16 cellular contexts compared by ENCODE assay signal in genomic region chr10:132466520-132467463, GRCh38.
DNase-seq lines count a peak whose midpoint lies in the region; ATAC-seq, FAIRE-seq and TF ChIP-seq lines count a peak whose summit lies in the region.
"Had no signal": no experiment of that assay in that cellular context is flagged by ENCODE, and none has a peak within 500 bp of the region (broad histone marks: within the 10 kb centered on the region; RNA-seq: fewer than 3 reads in every experiment).

No MANE protein-coding gene starts in this region.

- no peak overlapping the region for H2BK120ac ChIP-seq in H1 (replicated peaks; ENCODE audit: low read depth, low read length)

- H3K9me3 ChIP-seq in PC-9 (ENCODE audit: insufficient read depth, low read depth) = no peaks in the 10 kb centered on the region
- H3K9me3 ChIP-seq in H1 (ENCODE audit: insufficient read depth in 2 of 2, low read depth in 1 of 2, low read length in 1 of 2) = no peaks in the 10 kb centered on the region
- no peaks in the 10 kb centered on the region for H3K9me3 ChIP-seq in lower lobe of right lung
- no peaks in the 10 kb centered on the region for H3K9me3 ChIP-seq in tibial artery
- H3K9me3 ChIP-seq: adrenal gland had no signal

- no peaks in the 10 kb centered on the region for H3F3A ChIP-seq in PC-9 (ENCODE audit: insufficient read depth, low read depth)

- H4K20me1 ChIP-seq in PC-9 (ENCODE audit: insufficient read depth) = no peaks in the 10 kb centered on the region
- no peaks in the 10 kb centered on the region for H4K20me1 ChIP-seq in H1 (replicated peaks in 1 of 2; ENCODE audit: control insufficient read depth in 1 of 2, insufficient read depth in 2 of 2, low read length in 2 of 2)

- no peak overlapping the region for H3K56ac ChIP-seq in H1 (replicated peaks; ENCODE audit: insufficient read length, low read depth, low read length)

- no peak for TF ChIP-seq POLR2A in H1 (IDR thresholded peaks at IDR 0.05; ENCODE audit: control extremely low read depth in 1 of 2, low read depth in 2 of 2, low read length in 2 of 2)

- H3K4me2 ChIP-seq in PC-9 = peak overlapping the region; percentile 92; the same call in 1 of the 2 replicates
- H3K4me2 ChIP-seq in H1 (ENCODE audit: insufficient read depth in 1 of 2, low read depth in 2 of 2, low read length in 2 of 2) = no peak overlapping the region

- no peak overlapping the region for H3K14ac ChIP-seq in H1 (ENCODE audit: insufficient read length)

- H2AK5ac ChIP-seq in H1 (ENCODE audit: low read depth, low read length) = peak overlapping the region; percentile 40; the same call in 1 of the 2 replicates

- ATAC-seq in lower lobe of right lung = no peak
- ATAC-seq in GM21526 (IDR thresholded peaks at IDR 0.05; ENCODE audit: low FRiP score, unreplicated experiment) = no peak
- no peak for ATAC-seq in HG03457 (IDR thresholded peaks at IDR 0.05; ENCODE audit: unreplicated experiment)
- ATAC-seq: activated CD8-positive, alpha-beta T cell treated with anti-CD3 and anti-CD28 coated beads for 36 hours; naive thymus-derived CD4-positive, alpha-beta T cell; stimulated activated naive CD8-positive, alpha-beta T cell treated with anti-CD3 and anti-CD28 coated beads, Interleukin-15, Interleukin-2, amounts not matched to agents 100 U/mL and 50 U/mL, for 24 hours had no signal

- H2BK20ac ChIP-seq in H1 (ENCODE audit: low read length) = no peak overlapping the region

- TF ChIP-seq RAD21 in H1 (IDR thresholded peaks at IDR 0.05 in 1 of 2, conservative IDR thresholded peaks at IDR 0.05 in 1 of 2; ENCODE audit: low read depth in 2 of 2, low read length in 2 of 2) = no peak

- H3K4me3 ChIP-seq in PC-9 (no peak overlapping the region), H1 (ENCODE audit: extremely low read depth in 1 of 4, insufficient read depth in 2 of 4, low read depth in 3 of 4, low read length in 4 of 4) (no peak overlapping the region), lower lobe of right lung (no peak overlapping the region), tibial artery (no peak overlapping the region)
- H3K4me3 ChIP-seq: adrenal gland had no signal

- TF ChIP-seq EP300 in H1 (IDR thresholded peaks at IDR 0.05; ENCODE audit: borderline replicate concordance in 1 of 2, low read depth in 2 of 2, low read length in 2 of 2) = no peak

- H3K4me1 ChIP-seq in PC-9 (replicated peaks; ENCODE audit: insufficient read depth) (peaks cover 11% of the 10 kb centered on the region; the same call in 1 of the 2 replicates), H1 (replicated peaks in 1 of 4; ENCODE audit: control insufficient read depth in 3 of 4, insufficient read depth in 4 of 4, low read length in 3 of 4) (peaks cover 0 to 14% (median 8%) of the 10 kb centered on the region in 4 experiments; a peak in 6 of 7 replicates), lower lobe of right lung (peaks cover 39% of the 10 kb centered on the region), tibial artery (peaks cover 23 to 88% (median 65%) of the 10 kb centered on the region in 4 donors)

- no peak overlapping the region for H3K4ac ChIP-seq in H1 (replicated peaks; ENCODE audit: insufficient read length, low read depth, low read length)

- peak overlapping the region; percentile 28 for H4K8ac ChIP-seq in H1 (ENCODE audit: extremely low read depth, insufficient read depth, low read length)

- H3K36me3 ChIP-seq in PC-9 (ENCODE audit: low read depth) (no peaks in the 10 kb centered on the region), H1 (ENCODE audit: control insufficient read depth in 2 of 4, insufficient read depth in 4 of 4, low read length in 3 of 4) (no peaks in the 10 kb centered on the region), lower lobe of right lung (no peaks in the 10 kb centered on the region), tibial artery (no peaks in the 10 kb centered on the region)
- H3K36me3 ChIP-seq: adrenal gland had no signal

- TF ChIP-seq CTCF in PC-9 (conservative IDR thresholded peaks at IDR 0.05) (no peak), H1 (IDR thresholded peaks at IDR 0.05; ENCODE audit: control extremely low read depth in 1 of 3, insufficient read depth in 1 of 3, low read depth in 1 of 3, low read length in 3 of 3) (no peak), lower lobe of right lung (IDR thresholded peaks at IDR 0.05) (no peak), tibial artery (IDR thresholded peaks at IDR 0.05) (peak; percentile 34 to 52)

- DNase-seq in PC-9 (no peak), H1 (ENCODE audit: low read depth in 1 of 2, low spot score in 2 of 2) (no peak), lower lobe of right lung (peak; percentile 44), tibial artery (peak in 1 of 2 donors; percentile 87), D341Med (ENCODE audit: low spot score) (no peak)
- DNase-seq: activated CD8-positive, alpha-beta T cell treated with anti-CD3 and anti-CD28 coated beads for 36 hours; Calu3; naive thymus-derived CD4-positive, alpha-beta T cell; NCI-H146; NCI-H226; NK-92 treated with Interleukin-12 subunit alpha and Interleukin-12 subunit beta, amount 100 ng/mL, for 24 hours; stimulated activated naive CD8-positive, alpha-beta T cell treated with anti-CD3 and anti-CD28 coated beads, Interleukin-15, Interleukin-2, amounts not matched to agents 100 U/mL and 50 U/mL, for 24 hours had no signal

- no peaks in the 10 kb centered on the region for H3K9me2 ChIP-seq in PC-9 (ENCODE audit: insufficient read depth)

- H3K9ac ChIP-seq in H1 (replicated peaks in 1 of 4; ENCODE audit: extremely low read depth in 1 of 4, low read depth in 3 of 4, low read length in 3 of 4) = no peak overlapping the region

- H4K91ac ChIP-seq in H1 (replicated peaks; ENCODE audit: insufficient read length, low read length) = peak overlapping the region; percentile 10

- H3K27me3 ChIP-seq in PC-9 (ENCODE audit: insufficient read depth, low read depth) (no peaks in the 10 kb centered on the region), H1 (replicated peaks in 1 of 4; ENCODE audit: control insufficient read depth in 3 of 4, extremely low read depth in 1 of 4, insufficient read depth in 3 of 4, low read length in 3 of 4) (no peaks in the 10 kb centered on the region; a peak in 3 of 7 replicates), lower lobe of right lung (ENCODE audit: low read depth) (no peaks in the 10 kb centered on the region), tibial artery (no peaks in the 10 kb centered on the region)
- H3K27me3 ChIP-seq: adrenal gland had no signal

- CTCF ChIA-PET in PC-9 (lab: Charles Lee) = interaction anchor here (0.6 kb wide), 1 partner anchor 368 kb away, joined by 3 read pairs; no protein-coding TSS in a partner anchor
- CTCF ChIA-PET in H1 (lab: Charles Lee; ENCODE audit: partially characterized antibody) = interaction anchor here (0.7 to 10.0 kb wide), 13 partner anchors 8 to 765 kb away, joined by 3 to 88 read pairs (median 4); no protein-coding TSS in a partner anchor

- H3K79me2 ChIP-seq in PC-9 (ENCODE audit: low read depth) (no peaks in the 10 kb centered on the region), H1 (ENCODE audit: control insufficient read depth in 1 of 2, insufficient read depth in 2 of 2, low read length in 2 of 2) (no peaks in the 10 kb centered on the region)

- H3K79me1 ChIP-seq in H1 (ENCODE audit: low read depth, low read length) = no peaks in the 10 kb centered on the region

- no peak overlapping the region for H2AFZ ChIP-seq in PC-9
- no peak overlapping the region for H2AFZ ChIP-seq in H1 (ENCODE audit: low read length)

- 89% methylated on average over 29 of the region's 29 CpGs; no CpG with 5 or more reads in 1 of the 2 experiments for WGBS in H1 (ENCODE audit: extremely low coverage in 1 of 2, insufficient coverage in 1 of 2, insufficient read length in 1 of 2, insufficient replicate concordance in 2 of 2, low coverage in 1 of 2, low lambda C conversion rate in 2 of 2, missing lambda C conversion rate in 1 of 2), 2 experiments

- peaks cover 3% of the 10 kb centered on the region; the same call in 1 of the 2 replicates for H3K23me2 ChIP-seq in H1 (ENCODE audit: low read depth, low read length)

- peak overlapping the region; percentile 75; the same call in 1 of the 2 replicates for H2BK12ac ChIP-seq in H1 (ENCODE audit: low read depth, low read length)

- POLR2A ChIA-PET in PC-9 (lab: Charles Lee; ENCODE audit: unreplicated experiment) = no interaction called here
- POLR2A ChIA-PET in H1 (lab: Charles Lee; ENCODE audit: partially characterized antibody) = interaction anchor here (0.5 to 2.4 kb wide), 3 partner anchors 51 to 128 kb away, joined by 3 to 14 read pairs (median 4); no protein-coding TSS in a partner anchor

- H3K27ac ChIP-seq in PC-9 (no peak overlapping the region), H1 (ENCODE audit: low read depth, low read length) (no peak overlapping the region), lower lobe of right lung (peak overlapping the region; percentile 67), tibial artery (peak overlapping the region; percentile 95 to 97)

- H3K18ac ChIP-seq in H1 (ENCODE audit: extremely low read depth, low read length) = no peak overlapping the region

- no peak overlapping the region for H3K23ac ChIP-seq in H1 (ENCODE audit: insufficient read length)

- FAIRE-seq in H1 (lab: Jason Lieb, UNC) = no peak
- FAIRE-seq: endometrium had no signal

- no peak overlapping the region for H2BK5ac ChIP-seq in H1 (ENCODE audit: low read depth, low read length)

- no TSS peak for BruUV-seq in PC-9 (replicated peaks; lab: Mats Ljungman, UMichigan)

- H4K5ac ChIP-seq in H1 (ENCODE audit: insufficient read length, low read depth, low read length) = no peak overlapping the region

- intact Hi-C loops in PC-9 (cut with micrococcal nuclease; ENCODE audit: unreplicated experiment) = no loop called here
- intact Hi-C loops in lower lobe of right lung (cut with DNase I) = no loop called here
- intact Hi-C loops in tibial artery (cut with DNase I; ENCODE audit: low total_unique reads) = loop anchor here (5.0 kb wide), 1 partner anchor 51 kb away; no protein-coding TSS in a partner anchor

- 0 out of 2 replicates have a peak overlapping the region, but pooled peaks have one; percentile 16 for H2BK15ac ChIP-seq in H1 (ENCODE audit: low read length)

TF ChIP-seq in H1, 55 proteins besides CTCF, POLR2A, EP300 and RAD21:
- no peak for TF ChIP-seq RFX5 (IDR thresholded peaks at IDR 0.05; ENCODE audit: borderline replicate concordance, low read depth, low read length)
TF ChIP-seq in H1: peak in this region for 0.

Comparison
In these comparisons a context has a peak if more than half of its experiments do, and no peak if none do; other contexts are left out.
1. H3K27ac ChIP-seq: peak in lower lobe of right lung (single experiment) and tibial artery (2 of 2); none in PC-9 (single experiment) and H1 (single experiment).
2. CTCF ChIP-seq: peak in tibial artery (2 of 2); none in PC-9 (single experiment), H1 (0 of 3) and lower lobe of right lung (single experiment).